In genomic region chr14:76151398-76152332, GRCh38 we compare ENCODE assay signal across 8 cellular contexts. TPM values are rescaled to one million over a fixed set of nuclear protein-coding genes. Genes with fewer than 3 reads are reported as not detected.
DNase-seq lines count a peak whose midpoint lies in the region; ATAC-seq and TF ChIP-seq lines count a peak whose summit lies in the region.

Gene GPATCH2L (plus strand): TSS chr14:76151922. CDS start chr14:76154364, 2,442 bp downstream.

- no peaks in the 10 kb centered on the region for H3K27me3 ChIP-seq in Caco-2 (replicated peaks; ENCODE audit: control insufficient read depth, insufficient read depth, low read length)
- H3K27me3 ChIP-seq in endodermal cell (ENCODE audit: control insufficient read depth, insufficient read depth, low read length, poor library complexity, severe bottlenecking), result peaks cover 11% of the 10 kb centered on the region

- peak within 1 kb of the TSS; percentile 79 for H3K9ac ChIP-seq in endodermal cell (ENCODE audit: extremely low read depth, low read length, poor library complexity, severe bottlenecking)

- 5 to 11% methylated on average over 3 to 43 of the region's 43 CpGs for WGBS in endodermal cell (ENCODE audit: insufficient coverage in 1 of 2, insufficient read length in 1 of 2), 2 experiments
- WGBS in mesodermal cell (ENCODE audit: insufficient coverage in 2 of 2), 2 experiments, result 5 to 9% methylated on average over 13 to 23 of the region's 43 CpGs

- intact Hi-C loops in Caco-2 (cut with micrococcal nuclease; ENCODE audit: unreplicated experiment), result no loop called here

- peaks cover 24% of the 10 kb centered on the region for H3K36me3 Mint-ChIP-seq in Caco-2 (ENCODE audit: insufficient read depth, unreplicated experiment)
- peaks cover 21% of the 10 kb centered on the region for H3K36me3 Mint-ChIP-seq in activated CD8-positive, alpha-beta memory T cell treated with anti-CD3 and anti-CD28 coated beads, Interleukin-2, amount 10 ng/mL, durations not matched to agents 7 days and 5 days
- H3K36me3 Mint-ChIP-seq in endodermal cell (ENCODE audit: low read depth), result peaks cover 20% of the 10 kb centered on the region

- peak within 1 kb of the TSS; percentile 98 for H3K4me3 Mint-ChIP-seq in Caco-2 (ENCODE audit: unreplicated experiment)
- H3K4me3 Mint-ChIP-seq in activated CD8-positive, alpha-beta memory T cell treated with anti-CD3 and anti-CD28 coated beads, Interleukin-2, amount 10 ng/mL, durations not matched to agents 7 days and 5 days, result peak within 1 kb of the TSS; percentile 88
- peak within 1 kb of the TSS; percentile 98 for H3K4me3 Mint-ChIP-seq in endodermal cell

- 0 out of 2 replicates have a peak, but pooled peaks cover 2% of the 10 kb centered on the region for H3K9me3 ChIP-seq in Caco-2
- H3K9me3 ChIP-seq in endodermal cell (ENCODE audit: control insufficient read depth, low read length), result no peaks in the 10 kb centered on the region
- no peaks in the 10 kb centered on the region for H3K9me3 ChIP-seq in mesodermal cell (ENCODE audit: control insufficient read depth, low read length)

- H3K4me1 ChIP-seq in Caco-2 (no peaks in the 10 kb centered on the region), endodermal cell (ENCODE audit: control insufficient read depth, insufficient read depth, low read length) (peaks cover 8% of the 10 kb centered on the region), mesodermal cell (ENCODE audit: control insufficient read depth, insufficient read depth, low read length, poor library complexity, severe bottlenecking) (peaks cover 15% of the 10 kb centered on the region)

- BruUV-seq in Caco-2 (replicated peaks; lab: Mats Ljungman, UMichigan), result TSS peak; percentile 51

- POLR2A ChIA-PET in Caco-2 (lab: Charles Lee), result no interaction called here

- H3K9me3 Mint-ChIP-seq in Caco-2 (ENCODE audit: unreplicated experiment) (no peaks in the 10 kb centered on the region), endodermal cell (peaks cover 6% of the 10 kb centered on the region)
- peaks cover 5% of the 10 kb centered on the region for H3K9me3 Mint-ChIP-seq in activated CD8-positive, alpha-beta memory T cell treated with anti-CD3 and anti-CD28 coated beads, Interleukin-2, amount 10 ng/mL, durations not matched to agents 7 days and 5 days (ENCODE audit: low read depth)

- H3K4me3 ChIP-seq in Caco-2 (ENCODE audit: low read depth, low read length), result peak within 1 kb of the TSS; percentile 97
- peak within 1 kb of the TSS; percentile 97 for H3K4me3 ChIP-seq in endodermal cell (ENCODE audit: low read length)
- H3K4me3 ChIP-seq in mesodermal cell (ENCODE audit: extremely low read depth, insufficient read depth, low read length, poor library complexity, severe bottlenecking), result peak within 1 kb of the TSS; percentile 80

- H3K27me3 Mint-ChIP-seq in Caco-2 (ENCODE audit: insufficient read depth, unreplicated experiment), result no peaks in the 10 kb centered on the region
- peaks cover 8% of the 10 kb centered on the region for H3K27me3 Mint-ChIP-seq in activated CD8-positive, alpha-beta memory T cell treated with anti-CD3 and anti-CD28 coated beads, Interleukin-2, amount 10 ng/mL, durations not matched to agents 7 days and 5 days
- peaks cover 4% of the 10 kb centered on the region for H3K27me3 Mint-ChIP-seq in endodermal cell (ENCODE audit: insufficient read depth)

- ATAC-seq in GM21360 (IDR thresholded peaks at IDR 0.05; ENCODE audit: unreplicated experiment), result peak; percentile 77
- peak; percentile 87 for ATAC-seq in activated CD8-positive, alpha-beta memory T cell treated with anti-CD3 and anti-CD28 coated beads, Interleukin-2, amount 10 ng/mL, durations not matched to agents 7 days and 5 days

- H3K4me1 Mint-ChIP-seq in Caco-2 (ENCODE audit: low read depth, unreplicated experiment), result peaks cover 6% of the 10 kb centered on the region
- H3K4me1 Mint-ChIP-seq in activated CD8-positive, alpha-beta memory T cell treated with anti-CD3 and anti-CD28 coated beads, Interleukin-2, amount 10 ng/mL, durations not matched to agents 7 days and 5 days, result peaks cover 46% of the 10 kb centered on the region
- H3K4me1 Mint-ChIP-seq in endodermal cell, result peaks cover 37% of the 10 kb centered on the region

- TF ChIP-seq CTCF in Caco-2 (IDR thresholded peaks at IDR 0.05; ENCODE audit: insufficient read depth in 1 of 2, low read depth in 1 of 2, low read length in 1 of 2, severe bottlenecking in 1 of 2, unreplicated experiment in 1 of 2), result no peak
- TF ChIP-seq CTCF in endodermal cell (conservative IDR thresholded peaks at IDR 0.05), result no peak

- peak within 1 kb of the TSS; percentile 83 for H3K27ac ChIP-seq in endodermal cell (ENCODE audit: low read depth, low read length)
- peak within 1 kb of the TSS; percentile 92 for H3K27ac ChIP-seq in mesodermal cell (ENCODE audit: low read depth, low read length, severe bottlenecking)

- DNase-seq in Caco-2 (peak; percentile 94 to 96), HT1080 (ENCODE audit: low read depth) (peak; percentile 80), NOMO-1 treated with dmso at 0.1 percent for 144 hours (lab: John Stamatoyannopoulos, UW; ENCODE audit: unreplicated experiment) (peak; percentile 75), endodermal cell (peak; percentile 99)
- DNase-seq in activated CD8-positive, alpha-beta memory T cell treated with anti-CD3 and anti-CD28 coated beads, Interleukin-2, amount 10 ng/mL, durations not matched to agents 7 days and 5 days, result peak; percentile 98
- peak; percentile 94 for DNase-seq in stimulated activated CD8-positive, alpha-beta memory T cell treated with anti-CD3 and anti-CD28 coated beads, Interleukin-15, amount 100 ng/mL, for 24 hours (ENCODE audit: low read depth)

- peak within 1 kb of the TSS; percentile 97 for H3K27ac Mint-ChIP-seq in Caco-2 (ENCODE audit: unreplicated experiment)
- peak within 1 kb of the TSS; percentile 97 for H3K27ac Mint-ChIP-seq in activated CD8-positive, alpha-beta memory T cell treated with anti-CD3 and anti-CD28 coated beads, Interleukin-2, amount 10 ng/mL, durations not matched to agents 7 days and 5 days
- H3K27ac Mint-ChIP-seq in endodermal cell, result peak within 1 kb of the TSS; percentile 98

- CTCF ChIA-PET in Caco-2 (lab: Charles Lee), result no interaction called here
- CTCF ChIA-PET in activated CD8-positive, alpha-beta memory T cell treated with anti-CD3 and anti-CD28 coated beads, Interleukin-2, amount 10 ng/mL, durations not matched to agents 7 days and 5 days (lab: Charles Lee), result interaction anchor here (1.0 kb wide), 1 partner anchor 710 kb away, joined by 3 read pairs; no protein-coding TSS in a partner anchor

- H3K36me3 ChIP-seq in Caco-2 (ENCODE audit: control insufficient read depth, insufficient read depth, low read length) (no peaks in the 10 kb centered on the region; the same call in 1 of the 2 replicates), endodermal cell (ENCODE audit: control insufficient read depth, insufficient read depth, low read length) (peaks cover 25% of the 10 kb centered on the region), mesodermal cell (ENCODE audit: control insufficient read depth, insufficient read depth, low read length) (peaks cover 24% of the 10 kb centered on the region)

RNA-seq across cellular contexts. Expression of gene GPATCH2L, which starts in this region (rescaled TPM):
- total RNA-seq in Caco-2 (2022), result 38.0 and 41.6 TPM in 2 replicates
- total RNA-seq in HT1080 (2014; rRNA removed; shearing (Covaris generic)), result 30.4 and 38.1 TPM in 2 replicates
- polyA plus RNA-seq in HT1080 (2015; cell fraction: cytosol; rRNA removed), result 21.8 and 23.0 TPM in 2 replicates
- 63.1 and 73.6 TPM in 2 replicates for polyA plus RNA-seq in HT1080 (2015; cell fraction: nucleus; rRNA removed)
- 10 to 100 TPM; 56.4 to 63.8 TPM for total RNA-seq in activated CD8-positive, alpha-beta memory T cell treated with anti-CD3 and anti-CD28 coated beads, Interleukin-2, amount 10 ng/mL, durations not matched to agents 7 days and 5 days
- total RNA-seq in endodermal cell, result 100 to 1,000 TPM; 111 to 116 TPM
- 36.5 TPM for polyA plus RNA-seq in endodermal cell (2013, experiment 1 of 2)
- 36.3 TPM for polyA plus RNA-seq in endodermal cell (2013, experiment 2 of 2)
- polyA plus RNA-seq in mesodermal cell (2013, experiment 1 of 2), result 37.1 TPM
- 25.5 TPM for polyA plus RNA-seq in mesodermal cell (2013, experiment 2 of 2)

Comparison
In these comparisons a context has a peak if more than half of its experiments do, and no peak if none do; other contexts are left out.
1. Peak in every context shown above with its lines: DNase-seq, ATAC-seq, H3K4me3 ChIP-seq and H3K27ac ChIP-seq.